In the genomic region with DNA sequence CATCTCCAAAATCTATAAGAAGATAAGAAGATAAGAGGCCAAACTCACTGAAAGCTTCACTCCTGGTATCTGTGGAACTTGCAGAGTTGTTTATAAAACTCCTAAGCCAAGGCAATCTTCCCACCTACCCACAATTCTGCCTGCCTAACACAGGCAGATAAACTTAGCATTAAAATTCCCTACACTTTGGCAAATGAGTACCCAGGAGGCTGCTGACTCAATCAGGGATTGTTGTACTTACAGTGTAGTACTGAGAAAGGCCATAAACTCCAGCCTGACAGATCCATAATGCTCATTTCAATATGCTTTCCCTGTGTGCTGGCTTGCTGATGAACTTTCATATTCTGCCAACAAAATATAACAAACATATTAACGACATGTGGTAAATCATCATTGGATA, we compare ENCODE assay signal across 14 cellular contexts.
"Had no signal": no experiment of that assay in that cellular context is flagged by ENCODE, and none has a peak within 500 bp of the region (broad histone marks: within the 10 kb centered on the region; RNA-seq: fewer than 3 reads in every experiment).

No MANE protein-coding gene starts in this region.

- H3K27me3 ChIP-seq: hepatocyte had no signal

- H3K4me2 ChIP-seq: hepatocyte had no signal

- H2AFZ ChIP-seq: hepatocyte had no signal

- ATAC-seq: left ventricle myocardium superior, right cardiac atrium had no signal

- H3K79me2 ChIP-seq: hepatocyte had no signal

- DNase-seq: activated CD4-positive, alpha-beta T cell treated with anti-CD3 and anti-CD28 coated beads for 1 hour; activated CD4-positive, alpha-beta T cell treated with anti-CD3 and anti-CD28 coated beads, Interleukin-2, amount 50 U/mL, for 48 hours; activated naive CD4-positive, alpha-beta T cell treated with anti-CD3 and anti-CD28 coated beads, Interleukin-2, amount 10 ng/mL, durations not matched to agents 7 days and 5 days; activated T-cell treated with anti-CD3 and anti-CD28 coated beads, Interleukin-2, amount 50 U/mL, for 24 hours; dorsolateral prefrontal cortex; left ventricle myocardium superior; nucleus accumbens; right cardiac atrium; small intestine; stimulated activated CD4-positive, alpha-beta T cell treated with anti-CD3 and anti-CD28 coated beads, Interleukin-4, amount 100 ng/mL, for 24 hours; stimulated activated naive CD4-positive, alpha-beta T cell; T-helper 9 cell had no signal

- H3K4me3 ChIP-seq: dorsolateral prefrontal cortex, hepatocyte had no signal

- H3K27ac ChIP-seq: dorsolateral prefrontal cortex, hepatocyte had no signal

- FAIRE-seq: keratinocyte, small intestine had no signal
